ENCODE assay signal across 23 cellular contexts in genomic region chr13:45200701-45201230, GRCh38. TPM values are rescaled to one million over a fixed set of nuclear protein-coding genes. Genes with fewer than 3 reads are reported as not detected.
DNase-seq lines count a peak whose midpoint lies in the region; TF ChIP-seq lines count a peak whose summit lies in the region.
"Had no signal": no experiment of that assay in that cellular context is flagged by ENCODE, and none has a peak within 500 bp of the region (broad histone marks: within the 10 kb centered on the region; RNA-seq: fewer than 3 reads in every experiment).

Gene KCTD4 (minus strand): TSS chr13:45201045. CDS start chr13:45194567, 6,478 bp downstream.

- POLR2A ChIA-PET in RWPE1 (lab: Yijun Ruan, JAX; ENCODE audit: low non-redundant PET), result no interaction called here

- H3K4me1 Mint-ChIP-seq in nephron progenitor cell, result no peaks in the 10 kb centered on the region

- H3K27ac ChIP-seq in RWPE1, result peak within 1 kb of the TSS; percentile 50
- H3K27ac ChIP-seq: brain microvascular endothelial cell, gastroesophageal sphincter, testis had no signal

- peak within 1 kb of the TSS; percentile 49 for H3K27ac Mint-ChIP-seq in nephron progenitor cell
- H3K27ac Mint-ChIP-seq: activated CD4-positive, alpha-beta T cell treated with anti-CD3 and anti-CD28 coated beads for 36 hours; activated T-cell treated with anti-CD3 and anti-CD28 coated beads, Interleukin-2, amount 50 U/mL, for 72 hours had no signal

- no peak within 1 kb of the TSS for H3K4me3 ChIP-seq in choroid plexus epithelial cell (ENCODE audit: low read depth, low read length)
- H3K4me3 ChIP-seq: gastroesophageal sphincter, testis had no signal

- H3K9me3 Mint-ChIP-seq in nephron progenitor cell, result no peaks in the 10 kb centered on the region
- H3K9me3 Mint-ChIP-seq: activated naive CD4-positive, alpha-beta T cell treated with anti-CD3 and anti-CD28 coated beads, Interleukin-2, amount 50 U/mL, for 72 hours; activated T-cell treated with anti-CD3 and anti-CD28 coated beads, Interleukin-2, amount 50 U/mL, for 72 hours; CD8-positive, alpha-beta memory T cell had no signal

- H3K27me3 Mint-ChIP-seq in nephron progenitor cell (ENCODE audit: low read depth, poor library complexity), result no peaks in the 10 kb centered on the region
- H3K27me3 Mint-ChIP-seq: activated CD4-positive, alpha-beta T cell treated with anti-CD3 and anti-CD28 coated beads for 36 hours; CD8-positive, alpha-beta memory T cell; naive B cell had no signal

- DNase-seq in ELR (ENCODE audit: low read depth), result peak; percentile 34
- DNase-seq in RWPE1 (ENCODE audit: low spot score), result no peak
- peak; percentile 37 for DNase-seq in choroid plexus epithelial cell (ENCODE audit: low read depth)
- no peak for DNase-seq in nephron progenitor cell
- no peak for DNase-seq in SIG-M5 (lab: John Stamatoyannopoulos, UW)
- DNase-seq in A172 (ENCODE audit: low spot score), result no peak
- DNase-seq in cortex of kidney (lab: John Stamatoyannopoulos, UW), result no peak
- DNase-seq: activated CD4-positive, alpha-beta T cell treated with anti-CD3 and anti-CD28 coated beads for 36 hours; activated T-cell treated with anti-CD3 and anti-CD28 coated beads, Interleukin-2, amount 50 U/mL, for 72 hours; brain microvascular endothelial cell; CD8-positive, alpha-beta memory T cell; H7; naive B cell; NCI-H1105; NCI-H2081; NCI-H510A treated with DMSO at 0.1 percent for 48 hours; right cardiac atrium; testis had no signal

- CTCF ChIA-PET in RWPE1 (lab: Yijun Ruan, JAX), result interaction anchor here (0.9 kb wide), 1 partner anchor 10 kb away, joined by 4 read pairs; no protein-coding TSS in a partner anchor

- H3K36me3 Mint-ChIP-seq in nephron progenitor cell (ENCODE audit: low read depth), result peaks cover 36% of the 10 kb centered on the region
- H3K36me3 Mint-ChIP-seq: activated naive CD4-positive, alpha-beta T cell treated with anti-CD3 and anti-CD28 coated beads, Interleukin-2, amount 50 U/mL, for 72 hours had no signal

- TF ChIP-seq CTCF in RWPE1 (conservative IDR thresholded peaks at IDR 0.05; ENCODE audit: low read depth) (no peak), choroid plexus epithelial cell (conservative IDR thresholded peaks at IDR 0.05; ENCODE audit: low read depth, low read length) (no peak), nephron progenitor cell (IDR thresholded peaks at IDR 0.05) (no peak)

- no peak within 1 kb of the TSS for H3K4me3 Mint-ChIP-seq in nephron progenitor cell
- H3K4me3 Mint-ChIP-seq: activated CD4-positive, alpha-beta T cell treated with anti-CD3 and anti-CD28 coated beads for 36 hours; activated T-cell treated with anti-CD3 and anti-CD28 coated beads, Interleukin-2, amount 50 U/mL, for 72 hours; CD8-positive, alpha-beta memory T cell; naive B cell had no signal

RNA-seq across cellular contexts. Expression of gene KCTD4, which starts in this region (rescaled TPM):
- 0.29 TPM in 1 of 2 replicates, not detected in the other for total RNA-seq in A172 (2014; rRNA removed; shearing (Covaris generic))
- total RNA-seq: activated CD4-positive, alpha-beta T cell treated with anti-CD3 and anti-CD28 coated beads for 36 hours; activated naive CD4-positive, alpha-beta T cell treated with anti-CD3 and anti-CD28 coated beads, Interleukin-2, amount 50 U/mL, for 72 hours; activated T-cell treated with anti-CD3 and anti-CD28 coated beads, Interleukin-2, amount 50 U/mL, for 72 hours; CD8-positive, alpha-beta memory T cell; H7; kidney epithelial cell; LHCN-M2; osteocyte; testis had no signal

Comparison
In these comparisons a context has a peak if more than half of its experiments do, and no peak if none do; other contexts are left out.
1. DNase-seq: peak in ELR (single experiment) and choroid plexus epithelial cell (single experiment); none in RWPE1 (single experiment), nephron progenitor cell (single experiment), SIG-M5 (single experiment), A172 (single experiment) and cortex of kidney (single experiment).